1 cellular context compared by ENCODE assay signal in the genomic region with DNA sequence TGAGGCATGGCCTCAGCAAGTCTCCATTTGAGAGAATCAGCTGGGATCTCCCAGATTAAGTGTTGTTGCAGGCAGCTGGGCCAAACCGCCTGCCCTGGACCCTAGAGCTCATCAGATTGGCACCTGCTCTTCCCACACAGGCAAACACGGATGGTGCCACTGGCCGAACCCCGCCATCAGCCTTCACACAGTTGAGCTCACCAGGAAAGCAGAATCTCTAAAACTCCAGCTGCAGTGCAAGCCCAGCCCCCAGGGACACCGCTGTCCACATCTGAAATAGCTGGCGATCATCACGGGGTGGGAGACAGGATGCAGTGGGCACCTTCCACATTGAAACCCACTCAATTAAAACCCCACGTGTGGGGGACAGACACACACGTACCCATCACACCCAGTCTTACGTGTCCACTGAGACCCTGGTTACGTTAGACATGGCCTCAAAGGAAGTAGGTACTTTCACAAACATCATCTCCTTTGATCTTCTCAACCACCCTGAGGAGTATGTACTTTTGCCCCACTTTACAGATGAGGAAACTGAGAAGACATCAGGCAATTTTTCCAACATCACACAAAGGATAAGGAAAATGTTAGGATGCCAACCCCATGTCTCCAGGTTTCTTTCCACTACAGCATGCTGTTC.
TF ChIP-seq lines count a peak whose summit lies in the region.

No MANE protein-coding gene starts in this region.

TF ChIP-seq in K562, 482 proteins besides CTCF, POLR2A, EP300 and RAD21:
- TF ChIP-seq TOE1 (IDR thresholded peaks at IDR 0.05; ENCODE audit: borderline replicate concordance) (no peak), TOE1 (CRISPR knock-in tag; IDR thresholded peaks at IDR 0.05; ENCODE audit: borderline replicate concordance, low read depth) (no peak), CBX8 (IDR thresholded peaks at IDR 0.05; ENCODE audit: borderline replicate concordance, extremely low read depth, low read depth, low read length, poor library complexity, severe bottlenecking) (no peak), HMGN3 (IDR thresholded peaks at IDR 0.05; ENCODE audit: borderline replicate concordance, extremely low read depth, insufficient read length, low read depth, low read length) (no peak), BCL6 (CRISPR knock-in tag; IDR thresholded peaks at IDR 0.05) (no peak), MECOM (CRISPR knock-in tag; IDR thresholded peaks at IDR 0.05) (no peak), KAT7 (CRISPR knock-in tag; IDR thresholded peaks at IDR 0.05; ENCODE audit: borderline replicate concordance) (no peak), ZNF232 (CRISPR knock-in tag; IDR thresholded peaks at IDR 0.05) (no peak), EWSR1 (IDR thresholded peaks at IDR 0.05; ENCODE audit: borderline replicate concordance, low read depth, partially characterized antibody) (no peak), GATA2 (CRISPR knock-in tag; IDR thresholded peaks at IDR 0.05) (no peak), ARHGAP35 (IDR thresholded peaks at IDR 0.05; ENCODE audit: partially characterized antibody) (no peak), TAL1 (IDR thresholded peaks at IDR 0.05) (no peak), SIN3A (IDR thresholded peaks at IDR 0.05; ENCODE audit: borderline replicate concordance in 2 of 2, control insufficient read depth in 1 of 2, low read depth in 2 of 2, low read length in 2 of 2) (no peak), SMARCE1 (IDR thresholded peaks at IDR 0.05) (no peak), ZNF41 (CRISPR knock-in tag; conservative IDR thresholded peaks at IDR 0.05) (no peak), RFX5 (IDR thresholded peaks at IDR 0.05; ENCODE audit: low read depth, low read length) (no peak), XRCC3 (IDR thresholded peaks at IDR 0.05) (no peak)
- TF ChIP-seq, protein P1, sequence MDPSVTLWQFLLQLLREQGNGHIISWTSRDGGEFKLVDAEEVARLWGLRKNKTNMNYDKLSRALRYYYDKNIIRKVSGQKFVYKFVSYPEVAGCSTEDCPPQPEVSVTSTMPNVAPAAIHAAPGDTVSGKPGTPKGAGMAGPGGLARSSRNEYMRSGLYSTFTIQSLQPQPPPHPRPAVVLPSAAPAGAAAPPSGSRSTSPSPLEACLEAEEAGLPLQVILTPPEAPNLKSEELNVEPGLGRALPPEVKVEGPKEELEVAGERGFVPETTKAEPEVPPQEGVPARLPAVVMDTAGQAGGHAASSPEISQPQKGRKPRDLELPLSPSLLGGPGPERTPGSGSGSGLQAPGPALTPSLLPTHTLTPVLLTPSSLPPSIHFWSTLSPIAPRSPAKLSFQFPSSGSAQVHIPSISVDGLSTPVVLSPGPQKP (CRISPR knock-in tag; IDR thresholded peaks at IDR 0.05) = no peak
- TF ChIP-seq, protein P2, sequence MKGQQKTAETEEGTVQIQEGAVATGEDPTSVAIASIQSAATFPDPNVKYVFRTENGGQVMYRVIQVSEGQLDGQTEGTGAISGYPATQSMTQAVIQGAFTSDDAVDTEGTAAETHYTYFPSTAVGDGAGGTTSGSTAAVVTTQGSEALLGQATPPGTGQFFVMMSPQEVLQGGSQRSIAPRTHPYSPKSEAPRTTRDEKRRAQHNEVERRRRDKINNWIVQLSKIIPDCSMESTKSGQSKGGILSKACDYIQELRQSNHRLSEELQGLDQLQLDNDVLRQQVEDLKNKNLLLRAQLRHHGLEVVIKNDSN (CRISPR knock-in tag; IDR thresholded peaks at IDR 0.05) = no peak
- TF ChIP-seq, protein P3, sequence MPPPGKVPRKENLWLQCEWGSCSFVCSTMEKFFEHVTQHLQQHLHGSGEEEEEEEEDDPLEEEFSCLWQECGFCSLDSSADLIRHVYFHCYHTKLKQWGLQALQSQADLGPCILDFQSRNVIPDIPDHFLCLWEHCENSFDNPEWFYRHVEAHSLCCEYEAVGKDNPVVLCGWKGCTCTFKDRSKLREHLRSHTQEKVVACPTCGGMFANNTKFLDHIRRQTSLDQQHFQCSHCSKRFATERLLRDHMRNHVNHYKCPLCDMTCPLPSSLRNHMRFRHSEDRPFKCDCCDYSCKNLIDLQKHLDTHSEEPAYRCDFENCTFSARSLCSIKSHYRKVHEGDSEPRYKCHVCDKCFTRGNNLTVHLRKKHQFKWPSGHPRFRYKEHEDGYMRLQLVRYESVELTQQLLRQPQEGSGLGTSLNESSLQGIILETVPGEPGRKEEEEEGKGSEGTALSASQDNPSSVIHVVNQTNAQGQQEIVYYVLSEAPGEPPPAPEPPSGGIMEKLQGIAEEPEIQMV (tag; conservative IDR thresholded peaks at IDR 0.05; ENCODE audit: low read depth) = no peak
